ENCODE assay signal across 1 cellular context in the genomic region with DNA sequence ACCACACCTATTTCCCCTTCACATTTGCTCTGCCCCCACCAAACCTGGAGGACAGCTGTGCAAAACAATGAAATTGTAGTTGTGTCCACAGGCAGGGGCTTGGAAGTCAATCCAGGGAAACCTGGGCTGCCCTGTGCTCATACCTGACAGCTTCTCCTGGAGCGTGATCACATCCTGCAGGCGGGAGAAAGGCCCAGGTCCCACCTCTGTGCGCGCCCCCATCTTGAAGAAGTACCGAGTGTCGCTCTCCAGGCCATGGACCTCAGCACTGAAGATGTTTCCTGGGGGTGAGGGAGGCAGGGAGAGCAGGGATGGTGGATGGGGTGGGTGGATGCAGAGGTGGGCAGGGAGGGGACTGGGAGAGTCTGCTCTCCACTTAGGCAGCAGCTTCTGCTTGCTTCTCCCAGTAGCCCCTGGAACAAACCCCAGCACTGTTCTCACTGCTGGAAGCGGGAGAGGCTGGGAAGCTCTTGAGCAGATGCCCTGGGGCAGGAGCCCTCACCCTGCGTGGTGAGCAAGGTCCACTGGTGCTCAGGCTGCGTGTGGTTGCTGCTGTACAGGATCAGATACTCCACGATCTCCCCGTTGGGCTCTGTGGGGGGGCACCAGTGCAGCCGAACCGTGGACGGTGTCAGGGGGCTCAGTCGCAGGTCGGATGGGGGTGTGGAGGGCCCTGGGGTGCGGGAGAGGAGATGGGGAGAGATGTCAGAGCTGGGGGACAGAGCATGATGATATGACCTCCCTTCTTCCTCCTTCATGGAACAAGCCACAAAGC.
TF ChIP-seq lines count a peak whose summit lies in the region.

No MANE protein-coding gene starts in this region.

TF ChIP-seq in IMR-90, 13 proteins besides CTCF, POLR2A, EP300 and RAD21:
- TF ChIP-seq MAZ (IDR thresholded peaks at IDR 0.05; ENCODE audit: borderline replicate concordance, low read depth, low read length) (no peak), MAFK (IDR thresholded peaks at IDR 0.05; ENCODE audit: low read depth, low read length) (no peak), CEBPB (IDR thresholded peaks at IDR 0.05; ENCODE audit: low read depth, low read length) (no peak), NFE2L2 (IDR thresholded peaks at IDR 0.05; ENCODE audit: low read depth, low read length) (no peak), RCOR1 (IDR thresholded peaks at IDR 0.05; ENCODE audit: insufficient replicate concordance, low read length) (no peak), CHD1 (IDR thresholded peaks at IDR 0.05; ENCODE audit: low read depth, low read length) (no peak), MXI1 (IDR thresholded peaks at IDR 0.05; ENCODE audit: borderline replicate concordance, low read depth, low read length) (no peak), BHLHE40 (IDR thresholded peaks at IDR 0.05; ENCODE audit: low read depth, low read length) (no peak), RFX5 (IDR thresholded peaks at IDR 0.05; ENCODE audit: low read depth, low read length) (no peak), SMC3 (IDR thresholded peaks at IDR 0.05; ENCODE audit: low read depth, low read length) (no peak), FOS (IDR thresholded peaks at IDR 0.05; ENCODE audit: low read depth, low read length) (no peak)
- TF ChIP-seq, protein P1, sequence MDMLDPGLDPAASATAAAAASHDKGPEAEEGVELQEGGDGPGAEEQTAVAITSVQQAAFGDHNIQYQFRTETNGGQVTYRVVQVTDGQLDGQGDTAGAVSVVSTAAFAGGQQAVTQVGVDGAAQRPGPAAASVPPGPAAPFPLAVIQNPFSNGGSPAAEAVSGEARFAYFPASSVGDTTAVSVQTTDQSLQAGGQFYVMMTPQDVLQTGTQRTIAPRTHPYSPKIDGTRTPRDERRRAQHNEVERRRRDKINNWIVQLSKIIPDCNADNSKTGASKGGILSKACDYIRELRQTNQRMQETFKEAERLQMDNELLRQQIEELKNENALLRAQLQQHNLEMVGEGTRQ (IDR thresholded peaks at IDR 0.05; ENCODE audit: low read depth, low read length) = no peak
- TF ChIP-seq, protein P2, sequence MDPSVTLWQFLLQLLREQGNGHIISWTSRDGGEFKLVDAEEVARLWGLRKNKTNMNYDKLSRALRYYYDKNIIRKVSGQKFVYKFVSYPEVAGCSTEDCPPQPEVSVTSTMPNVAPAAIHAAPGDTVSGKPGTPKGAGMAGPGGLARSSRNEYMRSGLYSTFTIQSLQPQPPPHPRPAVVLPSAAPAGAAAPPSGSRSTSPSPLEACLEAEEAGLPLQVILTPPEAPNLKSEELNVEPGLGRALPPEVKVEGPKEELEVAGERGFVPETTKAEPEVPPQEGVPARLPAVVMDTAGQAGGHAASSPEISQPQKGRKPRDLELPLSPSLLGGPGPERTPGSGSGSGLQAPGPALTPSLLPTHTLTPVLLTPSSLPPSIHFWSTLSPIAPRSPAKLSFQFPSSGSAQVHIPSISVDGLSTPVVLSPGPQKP (IDR thresholded peaks at IDR 0.05; ENCODE audit: borderline replicate concordance, low read depth, low read length) = no peak
